Comparison of ENCODE assay signal across 17 cellular contexts in genomic region chr3:159825216-159825854, GRCh38. TPM values are rescaled to one million over a fixed set of nuclear protein-coding genes. Genes with fewer than 3 reads are reported as not detected.
DNase-seq lines count a peak whose midpoint lies in the region; ATAC-seq, FAIRE-seq and TF ChIP-seq lines count a peak whose summit lies in the region.
"Had no signal": no experiment of that assay in that cellular context is flagged by ENCODE, and none has a peak within 500 bp of the region (broad histone marks: within the 10 kb centered on the region; RNA-seq: fewer than 3 reads in every experiment).

No MANE protein-coding gene starts in this region.

- H3K9me3 ChIP-seq in HepG2 (ENCODE audit: low read length): no peaks in the 10 kb centered on the region
- no peaks in the 10 kb centered on the region for H3K9me3 ChIP-seq in right lobe of liver
- H3K9me3 ChIP-seq in PC-3 (ENCODE audit: low read length): no peaks in the 10 kb centered on the region
- H3K9me3 ChIP-seq: mucosa of descending colon, prostate gland, SJSA1 had no signal

- H3K27me3 ChIP-seq in HepG2 (ENCODE audit: control insufficient read depth in 1 of 2, insufficient read depth in 2 of 2, low read length in 2 of 2) (0 out of 5 replicates have a peak, but pooled peaks cover 0 to 4% of the 10 kb centered on the region in 2 experiments), right lobe of liver (no peaks in the 10 kb centered on the region), PC-3 (ENCODE audit: low read length) (no peaks in the 10 kb centered on the region)
- H3K27me3 ChIP-seq: SJSA1 had no signal

- TF ChIP-seq CTCF in HepG2 (CRISPR knock-in tag; IDR thresholded peaks at IDR 0.05) (no peak), right lobe of liver (IDR thresholded peaks at IDR 0.05) (no peak), PC-3 (conservative IDR thresholded peaks at IDR 0.05; ENCODE audit: low read depth, low read length) (peak; percentile 35; the same call in 1 of the 2 replicates)

- H3K27ac ChIP-seq in HepG2 (ENCODE audit: extremely low read length, insufficient read depth, low read length): no peak overlapping the region
- no peak overlapping the region for H3K27ac ChIP-seq in right lobe of liver
- H3K27ac ChIP-seq in PC-3 (ENCODE audit: low read length): no peak overlapping the region
- H3K27ac ChIP-seq: prostate gland, VCaP had no signal

- H4K20me1 ChIP-seq in HepG2 (ENCODE audit: insufficient read depth, low read length) (no peaks in the 10 kb centered on the region), PC-3 (ENCODE audit: low read length) (peaks cover 7% of the 10 kb centered on the region)

- ATAC-seq in HepG2: no peak
- ATAC-seq in right lobe of liver: no peak
- ATAC-seq in PC-3: no peak
- no peak for ATAC-seq in HG02678 (IDR thresholded peaks at IDR 0.05; ENCODE audit: unreplicated experiment)
- ATAC-seq: activated CD8-positive, alpha-beta memory T cell treated with anti-CD3 and anti-CD28 coated beads, Interleukin-2, amount 10 ng/mL, durations not matched to agents 7 days and 5 days; mucosa of descending colon had no signal

- H3K4me3 ChIP-seq in HepG2 (replicated peaks in 1 of 3; ENCODE audit: insufficient read depth in 1 of 3, low read depth in 2 of 3, low read length in 3 of 3) (no peak overlapping the region), right lobe of liver (no peak overlapping the region), PC-3 (ENCODE audit: low read length) (no peak overlapping the region)
- H3K4me3 ChIP-seq: mucosa of descending colon, prostate gland, SJSA1 had no signal

- POLR2A ChIA-PET in HepG2 (lab: Yijun Ruan, JAX) (no interaction called here), PC-3 (lab: Charles Lee; ENCODE audit: unreplicated experiment) (no interaction called here)

- FAIRE-seq in HepG2 (lab: Jason Lieb, UNC): no peak

- no peak for TF ChIP-seq RAD21 in HepG2 (CRISPR knock-in tag; IDR thresholded peaks at IDR 0.05)

- H3K79me2 ChIP-seq in HepG2 (ENCODE audit: insufficient read depth, low read length) (no peaks in the 10 kb centered on the region), PC-3 (ENCODE audit: low read length) (peaks cover 66% of the 10 kb centered on the region)

- H2AFZ ChIP-seq in HepG2 (ENCODE audit: low read length) (no peak overlapping the region), PC-3 (ENCODE audit: low read length) (no peak overlapping the region)

- H3K4me2 ChIP-seq in HepG2 (ENCODE audit: low read depth, low read length): no peak overlapping the region
- H3K4me2 ChIP-seq in PC-3 (ENCODE audit: low read length): 0 out of 2 replicates have a peak overlapping the region, but pooled peaks have one; percentile 63

- no peaks in the 10 kb centered on the region for H3K9me2 ChIP-seq in PC-3 (replicated peaks; ENCODE audit: low read length)

- DNase-seq in HepG2 (ENCODE audit: low spot score) (no peak), right lobe of liver (no peak), PC-3 (peak; percentile 35), glomerular visceral epithelial cell (ENCODE audit: extremely low spot score) (peak; percentile 23), NCI-H2029 treated with DMSO at 0.1 percent for 48 hours (lab: John Stamatoyannopoulos, UW) (no peak), RPMI8226 (no peak)
- DNase-seq in stimulated activated CD4-positive, alpha-beta T cell treated with anti-CD3 and anti-CD28 coated beads, Interleukin-4, amount 100 ng/mL, for 24 hours: no peak
- DNase-seq: activated CD8-positive, alpha-beta memory T cell treated with anti-CD3 and anti-CD28 coated beads, Interleukin-2, amount 10 ng/mL, durations not matched to agents 7 days and 5 days; mucosa of descending colon; NCI-H345; stimulated activated CD4-positive, alpha-beta T cell treated with anti-CD3 and anti-CD28 coated beads, Interleukin-4, amount 100 ng/mL, for 4 hours; stimulated activated naive CD4-positive, alpha-beta T cell treated with Interleukin-2 at 50 U/mL for 16 hours had no signal

- in situ Hi-C loops in HepG2 (cut with HindIII; ENCODE audit: extremely low pct_ligation_motif_present, low pct_unique_long_range_greater_than_20kb): no loop called here

- WGBS in HepG2 (ENCODE audit: low lambda C conversion rate): 24% methylated on average over 5 of the region's 5 CpGs
- 59% methylated on average over 5 of the region's 5 CpGs for WGBS in right lobe of liver (ENCODE audit: insufficient coverage, low coverage, low lambda C conversion rate, missing lambda C conversion rate)

- H3K4me1 ChIP-seq in HepG2 (ENCODE audit: insufficient read depth, low read length) (no peaks in the 10 kb centered on the region), right lobe of liver (peaks cover 0 to 21% (median 7%) of the 10 kb centered on the region in 4 donors), PC-3 (ENCODE audit: insufficient read depth, low read length) (peaks cover 50% of the 10 kb centered on the region)
- H3K4me1 ChIP-seq: prostate gland had no signal

- TF ChIP-seq EP300 in HepG2 (IDR thresholded peaks at IDR 0.05; ENCODE audit: low read depth in 2 of 2, low read length in 2 of 2) (no peak), HepG2 (CRISPR knock-in tag; IDR thresholded peaks at IDR 0.05; ENCODE audit: borderline replicate concordance) (no peak)

- H3K9ac ChIP-seq in HepG2 (ENCODE audit: insufficient read depth, low read depth, low read length) (no peak overlapping the region), PC-3 (ENCODE audit: low read length) (no peak overlapping the region)

- BruUV-seq in HepG2 (replicated peaks; lab: Mats Ljungman, UMichigan): no TSS peak
- no TSS peak for BruUV-seq in PC-3 (replicated peaks; lab: Mats Ljungman, UMichigan)

- peaks cover 12% of the 10 kb centered on the region for H3F3A ChIP-seq in PC-3 (ENCODE audit: low read length, unreplicated experiment)

- TF ChIP-seq POLR2A in HepG2 (IDR thresholded peaks at IDR 0.05; ENCODE audit: insufficient read depth in 1 of 2, low read depth in 2 of 2, low read length in 2 of 2): no peak
- no peak for TF ChIP-seq POLR2A in right lobe of liver (IDR thresholded peaks at IDR 0.05)

- intact Hi-C loops in HepG2 (cut with micrococcal nuclease; ENCODE audit: unreplicated experiment) (no loop called here), right lobe of liver (cut with DNase I) (no loop called here), PC-3 (cut with micrococcal nuclease) (loop anchor here (2.0 to 5.0 kb wide), 2 partner anchors 103 to 162 kb away; partner anchors contain the start of gene IL12A)

- H3K36me3 ChIP-seq in HepG2 (replicated peaks in 1 of 2; ENCODE audit: control insufficient read depth in 1 of 2, insufficient read depth in 2 of 2, low read length in 2 of 2) (no peaks in the 10 kb centered on the region), right lobe of liver (no peaks in the 10 kb centered on the region), PC-3 (ENCODE audit: low read depth, low read length) (no peaks in the 10 kb centered on the region)
- H3K36me3 ChIP-seq: prostate gland had no signal

- CTCF ChIA-PET in HepG2 (lab: Yijun Ruan, JAX; ENCODE audit: low intra/inter-chr PET ratio, low total read pairs) (no interaction called here), PC-3 (lab: Charles Lee) (interaction anchor here (1.0 to 1.1 kb wide), 3 partner anchors 43 to 181 kb away, joined by 3 to 5 read pairs (median 3); no protein-coding TSS in a partner anchor)

TF ChIP-seq in HepG2, 621 proteins besides CTCF, POLR2A, EP300 and RAD21:
- TF ChIP-seq SNAI1 (CRISPR knock-in tag; IDR thresholded peaks at IDR 0.05; ENCODE audit: borderline replicate concordance) (no peak), LCORL (IDR thresholded peaks at IDR 0.05) (peak; percentile 90), LCORL (CRISPR knock-in tag; IDR thresholded peaks at IDR 0.05) (no peak)

RNA-seq across cellular contexts. Expression of gene SCHIP1, which starts 14.3 kb away (rescaled TPM):
- total RNA-seq in HepG2 (2016; rRNA removed; fragmentation: Illumina TruSeq; extraction: Trizol) (0.07 TPM in 1 of 2 replicates, not detected in the other), right lobe of liver (1 to 10 TPM in 5 of 6 experiments, under 1 TPM in 1; 0.74 to 2.8 (median 1.9) TPM), PC-3 (2014; rRNA removed) (1.0 and 2.1 TPM in 2 replicates)
- 0.09 TPM in 1 of 2 replicates, not detected in the other for total RNA-seq in HepG2 (2016; cell fraction: cytosol; rRNA removed; fragmentation: Illumina TruSeq; extraction: Trizol; ENCODE audit: low read depth)
- 0.13 TPM in 1 of 2 replicates, not detected in the other for total RNA-seq in HepG2 (2016; cell fraction: insoluble cytoplasmic fraction; rRNA removed; fragmentation: Illumina TruSeq; extraction: Trizol)
- total RNA-seq in HepG2 (2016; cell fraction: membrane; rRNA removed; fragmentation: Illumina TruSeq; extraction: Trizol): 0.03 TPM in 1 of 2 replicates, not detected in the other
- 0.12 and 2.0 TPM in 2 replicates for total RNA-seq in HepG2 (2016; cell fraction: nucleus; rRNA removed; fragmentation: Illumina TruSeq; extraction: Trizol)
- not detected in 2 replicates for polyA plus RNA-seq in HepG2 (2011; rRNA removed)
- polyA plus RNA-seq in HepG2 (2011; cell fraction: cytosol; rRNA removed): not detected in 2 replicates
- 0.08 and 0.28 TPM in 2 replicates for polyA plus RNA-seq in HepG2 (2011; cell fraction: nucleus; rRNA removed)
- not detected in 2 replicates for polyA plus RNA-seq in HepG2 (2012)
- not detected in 2 replicates for polyA plus RNA-seq in HepG2 (2016; cell fraction: cytosol; fragmentation: Illumina TruSeq; extraction: Trizol; ENCODE audit: low read depth)
- polyA plus RNA-seq in HepG2 (2016; cell fraction: insoluble cytoplasmic fraction; fragmentation: Illumina TruSeq; extraction: Trizol; ENCODE audit: low read depth): 0.19 TPM in 1 of 2 replicates, not detected in the other
- polyA plus RNA-seq in HepG2 (2016; cell fraction: membrane; fragmentation: Illumina TruSeq; extraction: Trizol; ENCODE audit: low read depth): not detected in 2 replicates
- 0.18 and 0.56 TPM in 2 replicates for polyA plus RNA-seq in HepG2 (2016; cell fraction: nucleus; fragmentation: Illumina TruSeq; extraction: Trizol; ENCODE audit: insufficient read depth, low read depth)
- polyA minus RNA-seq in HepG2 (2011; rRNA and poly(A)+ RNA removed; ENCODE audit: low replicate concordance): 5.2 TPM in 1 of 2 replicates, not detected in the other
- polyA minus RNA-seq in HepG2 (2011; cell fraction: cytosol; rRNA and poly(A)+ RNA removed): not detected in 2 replicates
- 0.13 and 0.25 TPM in 2 replicates for polyA minus RNA-seq in HepG2 (2011; cell fraction: nucleus; rRNA and poly(A)+ RNA removed)
- total RNA-seq: B cell had no signal

Comparison
In these comparisons a context has a peak if more than half of its experiments do, and no peak if none do; other contexts are left out.
1. DNase-seq: peak in PC-3 (single experiment) and glomerular visceral epithelial cell (single experiment); none in HepG2 (single experiment), right lobe of liver (0 of 3), NCI-H2029 treated with DMSO at 0.1 percent for 48 hours (single experiment), RPMI8226 (single experiment) and stimulated activated CD4-positive, alpha-beta T cell treated with anti-CD3 and anti-CD28 coated beads, Interleukin-4, amount 100 ng/mL, for 24 hours (single experiment).